In the genomic region with DNA sequence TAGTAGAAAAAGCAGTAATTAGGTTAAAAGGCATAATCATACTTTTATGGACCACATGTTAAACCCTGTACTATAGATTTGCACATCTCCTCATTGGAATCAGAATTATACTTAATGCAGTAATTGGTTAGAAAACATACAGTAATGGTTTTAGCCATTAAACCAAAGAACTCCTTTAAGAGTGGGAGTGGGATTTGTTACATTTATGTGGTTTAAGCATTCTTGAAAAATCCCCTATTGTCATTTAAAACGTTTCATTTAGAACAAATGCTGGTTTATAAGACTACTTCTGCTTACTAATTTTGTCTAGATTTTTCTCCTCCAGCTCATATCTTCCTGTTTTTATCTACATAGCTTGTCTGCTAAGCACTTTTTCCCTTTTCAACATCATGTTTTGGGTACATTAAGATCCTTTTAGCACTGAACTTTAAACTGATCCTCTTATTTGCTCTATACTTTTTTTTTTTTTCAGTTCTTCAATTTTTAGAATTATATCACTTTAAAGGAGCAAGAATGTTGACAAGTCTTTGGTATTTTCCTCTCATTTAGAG, we compare ENCODE assay signal across 10 cellular contexts.
A peak's percentile ranks its signal among the peaks of the same experiment; 100 is the strongest.
DNase-seq lines count a peak whose midpoint lies in the region; ATAC-seq and TF ChIP-seq lines count a peak whose summit lies in the region.
"Had no signal": no experiment of that assay in that cellular context is flagged by ENCODE, and none has a peak within 500 bp of the region (broad histone marks: within the 10 kb centered on the region; RNA-seq: fewer than 3 reads in every experiment).

No MANE protein-coding gene starts in this region.

- H3K36me3 Mint-ChIP-seq in neural crest cell (ENCODE audit: low read depth): no peaks in the 10 kb centered on the region
- H3K36me3 Mint-ChIP-seq: type B pancreatic cell had no signal

- no peaks in the 10 kb centered on the region for H3K9me3 ChIP-seq in adipocyte (ENCODE audit: control insufficient read depth, low read length)

- intact Hi-C loops in sciatic nerve (cut with DNase I): no loop called here

- peaks cover 26% of the 10 kb centered on the region for H3K4me1 ChIP-seq in adipocyte (ENCODE audit: control insufficient read depth, insufficient read depth, low read length)

- H3K27me3 Mint-ChIP-seq in neural crest cell (ENCODE audit: low read depth): peaks cover 8% of the 10 kb centered on the region
- H3K27me3 Mint-ChIP-seq: type B pancreatic cell had no signal

- H3K36me3 ChIP-seq in adipocyte (ENCODE audit: control insufficient read depth, insufficient read depth, low read length, severe bottlenecking): no peaks in the 10 kb centered on the region

- H3K4me1 Mint-ChIP-seq in neural crest cell: peaks cover 16% of the 10 kb centered on the region

- no peaks in the 10 kb centered on the region for H3K9me3 Mint-ChIP-seq in neural crest cell
- H3K9me3 Mint-ChIP-seq: type B pancreatic cell had no signal

- H3K27me3 ChIP-seq in adipocyte (replicated peaks; ENCODE audit: control insufficient read depth, insufficient read depth, low read length): no peaks in the 10 kb centered on the region

- no peak overlapping the region for H3K27ac Mint-ChIP-seq in neural crest cell (ENCODE audit: unreplicated experiment)
- H3K27ac Mint-ChIP-seq: type B pancreatic cell had no signal

- ATAC-seq in GM18517 (IDR thresholded peaks at IDR 0.05; ENCODE audit: unreplicated experiment) (no peak), sciatic nerve (no peak)

- no peak overlapping the region for H3K4me3 ChIP-seq in adipocyte (ENCODE audit: low read length)

- no peak overlapping the region for H3K9ac ChIP-seq in adipocyte (ENCODE audit: low read length)

- H3K4me3 Mint-ChIP-seq in neural crest cell: peak overlapping the region; percentile 6
- H3K4me3 Mint-ChIP-seq: type B pancreatic cell had no signal

- no peak for TF ChIP-seq CTCF in neural crest cell (conservative IDR thresholded peaks at IDR 0.05)

- DNase-seq in CD1c-positive myeloid dendritic cell (ENCODE audit: extremely low spot score) (peak; percentile 64), KG1 (lab: John Stamatoyannopoulos, UW) (peak; percentile 35), adipocyte (ENCODE audit: low read depth) (peak; percentile 15), neural crest cell (ENCODE audit: low read depth, low spot score) (no peak), superior temporal gyrus (ENCODE audit: extremely low spot score) (no peak), sciatic nerve (ENCODE audit: low spot score) (no peak)
- no peak for DNase-seq in stimulated activated CD4-positive, alpha-beta T cell treated with anti-CD3 and anti-CD28 coated beads, Interleukin-4, amount 100 ng/mL, for 1 hour
- DNase-seq: NCI-H69 had no signal

Comparison
In these comparisons a context has a peak if more than half of its experiments do, and no peak if none do; other contexts are left out.
1. DNase-seq: peak in CD1c-positive myeloid dendritic cell (single experiment), KG1 (single experiment) and adipocyte (single experiment); none in neural crest cell (single experiment), stimulated activated CD4-positive, alpha-beta T cell treated with anti-CD3 and anti-CD28 coated beads, Interleukin-4, amount 100 ng/mL, for 1 hour (single experiment), superior temporal gyrus (single experiment) and sciatic nerve (single experiment).